In genomic region chr12:115670869-115671268, GRCh38 we compare ENCODE assay signal across 4 cellular contexts.
TF ChIP-seq lines count a peak whose summit lies in the region.

No MANE protein-coding gene starts in this region.

TF ChIP-seq in SK-N-SH, 30 proteins besides CTCF, POLR2A, EP300 and RAD21:
- TF ChIP-seq YY1 (IDR thresholded peaks at IDR 0.05; ENCODE audit: low read depth): peak; percentile 28; the same call in 1 of the 2 replicates
- TF ChIP-seq SMC3 (IDR thresholded peaks at IDR 0.05; ENCODE audit: low read depth, low read length): no peak

TF ChIP-seq in SK-N-SH treated with all-trans-retinoic acid at 6 μM for 48 hours, 23 proteins besides CTCF, POLR2A, EP300 and RAD21:
- TF ChIP-seq ARNTL (CRISPR knock-in tag; IDR thresholded peaks at IDR 0.05; ENCODE audit: borderline replicate concordance, low read depth) (no peak), RARB (CRISPR knock-in tag; IDR thresholded peaks at IDR 0.05) (no peak), ZFP3 (CRISPR knock-in tag; IDR thresholded peaks at IDR 0.05) (no peak)

TF ChIP-seq in HCT116, 20 proteins besides CTCF, POLR2A, EP300 and RAD21:
- TF ChIP-seq FOSL1 (IDR thresholded peaks at IDR 0.05; ENCODE audit: low read depth): no peak
- TF ChIP-seq YY1 (IDR thresholded peaks at IDR 0.05; ENCODE audit: extremely low read depth, insufficient replicate concordance, low read depth, low read length): peak; percentile 85

TF ChIP-seq in H1, 55 proteins besides CTCF, POLR2A, EP300 and RAD21:
- TF ChIP-seq HDAC2 (IDR thresholded peaks at IDR 0.05; ENCODE audit: borderline replicate concordance in 1 of 2, low read depth in 2 of 2, low read length in 2 of 2) (no peak), TEAD4 (IDR thresholded peaks at IDR 0.05; ENCODE audit: low read depth, low read length) (no peak), YY1 (IDR thresholded peaks at IDR 0.05; ENCODE audit: low read depth, low read length) (peak; percentile 91), KDM4A (IDR thresholded peaks at IDR 0.05; ENCODE audit: low read depth, low read length, severe bottlenecking) (no peak), GABPA (IDR thresholded peaks at IDR 0.05; ENCODE audit: borderline replicate concordance, insufficient read depth, low read length) (no peak), EZH2 (IDR thresholded peaks at IDR 0.05; ENCODE audit: low read depth, low read length, severe bottlenecking) (no peak), TAF7 (optimal IDR thresholded peaks at IDR 0.05; ENCODE audit: borderline replicate concordance, low read depth, low read length) (no peak), BRCA1 (IDR thresholded peaks at IDR 0.05; ENCODE audit: low read depth, low read length) (no peak)
